In genomic region chr11:36014499-36014898, GRCh38 we compare ENCODE assay signal across 2 cellular contexts.
TF ChIP-seq lines count a peak whose summit lies in the region.

No MANE protein-coding gene starts in this region.

TF ChIP-seq in SK-N-SH, 30 proteins besides CTCF, POLR2A, EP300 and RAD21 (continued from another document):
- TF ChIP-seq, protein P1, sequence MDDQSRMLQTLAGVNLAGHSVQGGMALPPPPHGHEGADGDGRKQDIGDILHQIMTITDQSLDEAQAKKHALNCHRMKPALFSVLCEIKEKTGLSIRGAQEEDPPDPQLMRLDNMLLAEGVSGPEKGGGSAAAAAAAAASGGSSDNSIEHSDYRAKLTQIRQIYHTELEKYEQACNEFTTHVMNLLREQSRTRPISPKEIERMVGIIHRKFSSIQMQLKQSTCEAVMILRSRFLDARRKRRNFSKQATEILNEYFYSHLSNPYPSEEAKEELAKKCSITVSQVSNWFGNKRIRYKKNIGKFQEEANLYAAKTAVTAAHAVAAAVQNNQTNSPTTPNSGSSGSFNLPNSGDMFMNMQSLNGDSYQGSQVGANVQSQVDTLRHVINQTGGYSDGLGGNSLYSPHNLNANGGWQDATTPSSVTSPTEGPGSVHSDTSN (IDR thresholded peaks at IDR 0.05), result peak; percentile 47; the same call in 1 of the 2 replicates

TF ChIP-seq in SK-N-SH treated with all-trans-retinoic acid at 6 μM for 48 hours, 23 proteins besides CTCF, POLR2A, EP300 and RAD21 (continued from another document):
- TF ChIP-seq PATZ1 (CRISPR knock-in tag; IDR thresholded peaks at IDR 0.05; ENCODE audit: borderline replicate concordance) (no peak), OSR1 (CRISPR knock-in tag; IDR thresholded peaks at IDR 0.05) (no peak), ZNF565 (CRISPR knock-in tag; conservative IDR thresholded peaks at IDR 0.05; ENCODE audit: low read depth) (no peak), SNAI2 (CRISPR knock-in tag; IDR thresholded peaks at IDR 0.05) (no peak), GLIS3 (CRISPR knock-in tag; IDR thresholded peaks at IDR 0.05) (no peak), CSRNP3 (CRISPR knock-in tag; IDR thresholded peaks at IDR 0.05) (no peak), TCF4 (CRISPR knock-in tag; IDR thresholded peaks at IDR 0.05; ENCODE audit: borderline replicate concordance) (no peak), ESRRG (CRISPR knock-in tag; IDR thresholded peaks at IDR 0.05) (no peak), ZFP3 (CRISPR knock-in tag; IDR thresholded peaks at IDR 0.05) (no peak), CSDC2 (CRISPR knock-in tag; IDR thresholded peaks at IDR 0.05) (no peak), PPARA (CRISPR knock-in tag; IDR thresholded peaks at IDR 0.05; ENCODE audit: borderline replicate concordance) (no peak), ISL1 (CRISPR knock-in tag; IDR thresholded peaks at IDR 0.05) (no peak), BACH2 (CRISPR knock-in tag; IDR thresholded peaks at IDR 0.05; ENCODE audit: borderline replicate concordance) (no peak), ARNTL (CRISPR knock-in tag; IDR thresholded peaks at IDR 0.05; ENCODE audit: borderline replicate concordance, low read depth) (no peak), ZNF70 (CRISPR knock-in tag; IDR thresholded peaks at IDR 0.05) (no peak), ZNF8 (CRISPR knock-in tag; IDR thresholded peaks at IDR 0.05) (no peak), ZC3H10 (CRISPR knock-in tag; IDR thresholded peaks at IDR 0.05) (no peak)
- TF ChIP-seq, protein P2, sequence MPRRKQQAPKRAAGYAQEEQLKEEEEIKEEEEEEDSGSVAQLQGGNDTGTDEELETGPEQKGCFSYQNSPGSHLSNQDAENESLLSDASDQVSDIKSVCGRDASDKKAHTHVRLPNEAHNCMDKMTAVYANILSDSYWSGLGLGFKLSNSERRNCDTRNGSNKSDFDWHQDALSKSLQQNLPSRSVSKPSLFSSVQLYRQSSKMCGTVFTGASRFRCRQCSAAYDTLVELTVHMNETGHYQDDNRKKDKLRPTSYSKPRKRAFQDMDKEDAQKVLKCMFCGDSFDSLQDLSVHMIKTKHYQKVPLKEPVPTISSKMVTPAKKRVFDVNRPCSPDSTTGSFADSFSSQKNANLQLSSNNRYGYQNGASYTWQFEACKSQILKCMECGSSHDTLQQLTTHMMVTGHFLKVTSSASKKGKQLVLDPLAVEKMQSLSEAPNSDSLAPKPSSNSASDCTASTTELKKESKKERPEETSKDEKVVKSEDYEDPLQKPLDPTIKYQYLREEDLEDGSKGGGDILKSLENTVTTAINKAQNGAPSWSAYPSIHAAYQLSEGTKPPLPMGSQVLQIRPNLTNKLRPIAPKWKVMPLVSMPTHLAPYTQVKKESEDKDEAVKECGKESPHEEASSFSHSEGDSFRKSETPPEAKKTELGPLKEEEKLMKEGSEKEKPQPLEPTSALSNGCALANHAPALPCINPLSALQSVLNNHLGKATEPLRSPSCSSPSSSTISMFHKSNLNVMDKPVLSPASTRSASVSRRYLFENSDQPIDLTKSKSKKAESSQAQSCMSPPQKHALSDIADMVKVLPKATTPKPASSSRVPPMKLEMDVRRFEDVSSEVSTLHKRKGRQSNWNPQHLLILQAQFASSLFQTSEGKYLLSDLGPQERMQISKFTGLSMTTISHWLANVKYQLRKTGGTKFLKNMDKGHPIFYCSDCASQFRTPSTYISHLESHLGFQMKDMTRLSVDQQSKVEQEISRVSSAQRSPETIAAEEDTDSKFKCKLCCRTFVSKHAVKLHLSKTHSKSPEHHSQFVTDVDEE (CRISPR knock-in tag; IDR thresholded peaks at IDR 0.05), result no peak
